In the genomic region with DNA sequence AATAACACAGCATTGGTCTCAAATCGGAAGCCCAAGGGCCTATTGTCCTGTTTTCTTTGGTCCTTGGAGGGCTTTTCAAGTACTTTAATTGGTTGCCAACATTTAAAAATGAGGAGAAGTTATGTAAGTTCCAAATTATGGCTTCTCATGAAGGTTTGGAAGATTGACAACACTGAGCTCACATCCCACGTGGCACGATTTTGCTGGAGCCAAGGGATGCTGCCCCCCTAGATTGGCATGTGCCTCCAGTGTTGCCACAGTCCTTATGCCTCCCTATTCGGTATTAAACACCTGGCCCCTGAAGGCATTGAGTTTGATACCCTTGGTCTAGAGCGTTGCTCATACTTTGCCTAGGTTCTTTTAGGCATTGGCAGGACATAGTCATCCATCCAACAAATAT, we compare ENCODE assay signal across 21 cellular contexts.
"Had no signal": no experiment of that assay in that cellular context is flagged by ENCODE, and none has a peak within 500 bp of the region (broad histone marks: within the 10 kb centered on the region; RNA-seq: fewer than 3 reads in every experiment).

No MANE protein-coding gene starts in this region.

- H3K27me3 ChIP-seq: heart left ventricle, ovary, right lobe of liver, transverse colon, vagina had no signal

- H3K27ac ChIP-seq: heart left ventricle, left ventricle myocardium inferior, ovary, prostate gland, right lobe of liver, transverse colon, vagina had no signal

- H3K36me3 ChIP-seq: heart left ventricle, left ventricle myocardium inferior, ovary, prostate gland, right lobe of liver, transverse colon, vagina had no signal

- DNase-seq: heart left ventricle; immature natural killer cell; left ventricle myocardium inferior; midbrain; mucosa of descending colon; naive thymus-derived CD4-positive, alpha-beta T cell; ovary; posterior cingulate gyrus; right lobe of liver; stimulated activated CD4-positive, alpha-beta T cell treated with anti-CD3 and anti-CD28 coated beads, Interleukin-1b, Interleukin-23, amount 100 ng/mL, for 48 hours; stimulated activated CD4-positive, alpha-beta T cell treated with anti-CD3 and anti-CD28 coated beads, Interleukin-2, amount 100 ng/mL, for 48 hours; stimulated activated CD4-positive, alpha-beta T cell treated with anti-CD3 and anti-CD28 coated beads, Interleukin-4, amount 100 ng/mL, for 4 hours; stimulated activated CD8-positive, alpha-beta memory T cell treated with anti-CD3 and anti-CD28 coated beads, Interleukin-4, amount 100 ng/mL, for 48 hours; stimulated activated naive CD4-positive, alpha-beta T cell treated with Interleukin-2 at 50 U/mL for 16 hours; stimulated activated naive CD8-positive, alpha-beta T cell treated with anti-CD3 and anti-CD28 coated beads, Interleukin-15, amount 100 ng/mL, for 72 hours; transverse colon had no signal

- H3K4me3 ChIP-seq: heart left ventricle, left ventricle myocardium inferior, lung, mucosa of descending colon, ovary, prostate gland, right lobe of liver, smooth muscle cell, transverse colon, vagina had no signal

- ATAC-seq: heart left ventricle; mucosa of descending colon; naive thymus-derived CD4-positive, alpha-beta T cell; natural killer cell treated with Interleukin-12 subunit alpha and Interleukin-12 subunit beta and Interleukin-15 and Interleukin-18, amount 100 ng/mL, for 72 hours; right lobe of liver; stimulated activated naive CD8-positive, alpha-beta T cell treated with anti-CD3 and anti-CD28 coated beads, Interleukin-15, amount 100 ng/mL, for 72 hours had no signal

- H3K4me2 ChIP-seq: smooth muscle cell had no signal

- H3K4me1 ChIP-seq: left ventricle myocardium inferior, prostate gland, right lobe of liver, transverse colon, vagina had no signal

- H3K9me3 ChIP-seq: heart left ventricle, left ventricle myocardium inferior, mucosa of descending colon, ovary, prostate gland, right lobe of liver, transverse colon, vagina had no signal
